In the genomic region with DNA sequence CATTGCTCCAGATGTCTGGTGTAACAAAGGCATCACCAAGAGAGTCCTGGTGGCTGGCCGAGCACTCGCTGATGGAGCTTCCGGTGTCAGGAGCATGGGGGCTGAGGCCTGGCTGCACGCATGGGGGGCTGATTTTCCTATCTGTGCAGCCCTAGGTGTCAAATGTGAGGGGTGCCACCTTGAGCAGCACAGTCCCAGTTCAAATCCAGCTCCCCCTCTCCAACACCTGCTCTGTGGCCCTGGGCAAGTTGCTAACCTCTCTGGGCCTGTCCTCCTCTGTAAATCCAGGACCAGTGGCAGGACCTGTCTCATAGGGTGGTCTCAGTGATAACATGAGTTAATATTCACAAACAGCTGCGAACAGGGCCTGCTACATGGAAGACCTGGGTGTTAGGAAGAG, we compare ENCODE assay signal across 35 cellular contexts. TPM values are rescaled to one million over a fixed set of nuclear protein-coding genes. Genes with fewer than 3 reads are reported as not detected.
"Had no signal": no experiment of that assay in that cellular context is flagged by ENCODE, and none has a peak within 500 bp of the region (broad histone marks: within the 10 kb centered on the region; RNA-seq: fewer than 3 reads in every experiment).

No MANE protein-coding gene starts in this region.

- DNase-seq: activated B cell treated with CpG ODN at 0.5 μM for 24 hours; activated CD4-positive, alpha-beta T cell treated with anti-CD3 and anti-CD28 coated beads for 48 hours; activated CD4-positive, alpha-beta T cell treated with anti-CD3 and anti-CD28 coated beads, Interleukin-2, amount 50 U/mL, for 1 hour; activated CD4-positive, alpha-beta T cell treated with anti-CD3 and anti-CD28 coated beads, Interleukin-2, amount 50 U/mL, for 48 hours; activated CD8-positive, alpha-beta memory T cell treated with anti-CD3 and anti-CD28 coated beads for 24 hours; activated CD8-positive, alpha-beta T cell treated with anti-CD3 and anti-CD28 coated beads for 36 hours; activated effector memory CD4-positive, alpha-beta T cell treated with Interleukin-2 at 50 U/mL for 16 hours; activated gamma-delta T cell treated with Interleukin-2 at 50 U/mL for 16 hours; activated naive CD4-positive, alpha-beta T cell treated with anti-CD3 and anti-CD28 coated beads, Interleukin-2, amount 50 U/mL, for 16 hours; activated naive CD4-positive, alpha-beta T cell treated with Interleukin-2 at 50 U/mL for 16 hours; activated T-cell treated with anti-CD3 and anti-CD28 coated beads, Interleukin-2, amount 50 U/mL, for 4 hours; adrenal gland; amygdala; aorta; body of pancreas; central memory CD4-positive, alpha-beta T cell; cerebellar nuclear complex; colonic mucosa; effector CD8-positive, alpha-beta T cell; esophagus squamous epithelium; foreskin melanocyte; T-cell; T1000; WERI-Rb-1 had no signal

- H3K4me1 ChIP-seq: colonic mucosa had no signal

- H3K27ac ChIP-seq: adrenal gland, body of pancreas, colonic mucosa, epithelial cell of prostate, esophagus squamous epithelium, gastroesophageal sphincter, WERI-Rb-1 had no signal

- FAIRE-seq: endometrium, endothelial cell of umbilical vein had no signal

- H3K9me3 ChIP-seq: adrenal gland, body of pancreas, colonic mucosa, esophagus squamous epithelium, gastroesophageal sphincter had no signal

- H3K36me3 ChIP-seq: adrenal gland, colonic mucosa, esophagus squamous epithelium, gastroesophageal sphincter, WERI-Rb-1 had no signal

- H3K4me3 ChIP-seq: adrenal gland, body of pancreas, colonic mucosa, esophagus squamous epithelium, gastroesophageal sphincter had no signal

- ATAC-seq: activated CD4-positive, CD25-positive, alpha-beta regulatory T cell treated with anti-CD3 and anti-CD28 coated beads, Interleukin-2, amount 50 U/mL, for 24 hours; activated CD8-positive, alpha-beta T cell treated with anti-CD3 and anti-CD28 coated beads for 36 hours; activated T-cell treated with anti-CD3 and anti-CD28 coated beads, Interleukin-2, amount 50 U/mL, for 4 hours; activated T-helper 17 cell treated with anti-CD3 and anti-CD28 coated beads, Interleukin-2, amount 50 U/mL, for 72 hours; body of pancreas; gastroesophageal sphincter; T-cell had no signal

RNA-seq across cellular contexts. Expression of gene ENPP7, which starts 12.9 kb away (rescaled TPM):
- total RNA-seq: activated T-cell treated with anti-CD3 and anti-CD28 coated beads, Interleukin-2, amount 50 U/mL, for 4 hours; adrenal gland; aorta; body of pancreas; colonic mucosa; dermis microvascular lymphatic vessel endothelial cell; endothelial cell of umbilical vein; esophagus squamous epithelium; fibroblast of lung; fibroblast of villous mesenchyme; glomerular endothelial cell had no signal
- polyA plus RNA-seq: adrenal gland, endothelial cell of umbilical vein, esophagus, fibroblast of lung had no signal

RNA-seq across cellular contexts. Expression of gene CBX2, which starts 34.3 kb away (rescaled TPM):
- polyA plus RNA-seq: aorta had no signal
